ENCODE assay signal across 20 cellular contexts in genomic region chr19:39951065-39951650, GRCh38. TPM values are rescaled to one million over a fixed set of nuclear protein-coding genes. Genes with fewer than 3 reads are reported as not detected.
DNase-seq lines count a peak whose midpoint lies in the region; ATAC-seq and TF ChIP-seq lines count a peak whose summit lies in the region.
"Had no signal": no experiment of that assay in that cellular context is flagged by ENCODE, and none has a peak within 500 bp of the region (broad histone marks: within the 10 kb centered on the region; RNA-seq: fewer than 3 reads in every experiment).

No MANE protein-coding gene starts in this region.

- H3K27ac Mint-ChIP-seq in activated CD4-positive, alpha-beta T cell treated with anti-CD3 and anti-CD28 coated beads, Interleukin-2, amount 10 ng/mL, durations not matched to agents 7 days and 5 days: peak overlapping the region; percentile 98
- H3K27ac Mint-ChIP-seq in T-helper 17 cell: peak overlapping the region; percentile 95
- H3K27ac Mint-ChIP-seq: dendritic cell treated with granulocyte-macrophage colony-stimulating factor and Interleukin-4, amounts not matched to agents 40 ng/mL and 50 ng/mL, for 4 days; type B pancreatic cell had no signal

- peaks cover 40% of the 10 kb centered on the region for H3K36me3 Mint-ChIP-seq in activated CD4-positive, alpha-beta T cell treated with anti-CD3 and anti-CD28 coated beads, Interleukin-2, amount 10 ng/mL, durations not matched to agents 7 days and 5 days (ENCODE audit: low read depth)
- no peaks in the 10 kb centered on the region for H3K36me3 Mint-ChIP-seq in T-helper 17 cell (ENCODE audit: low read depth)
- H3K36me3 Mint-ChIP-seq: type B pancreatic cell had no signal

- intact Hi-C loops in dorsolateral prefrontal cortex (cut with DNase I): no loop called here

- no peak overlapping the region for H3K4me3 Mint-ChIP-seq in activated CD4-positive, alpha-beta T cell treated with anti-CD3 and anti-CD28 coated beads, Interleukin-2, amount 10 ng/mL, durations not matched to agents 7 days and 5 days
- peak overlapping the region; percentile 58 for H3K4me3 Mint-ChIP-seq in T-helper 17 cell
- H3K4me3 Mint-ChIP-seq: dendritic cell treated with granulocyte-macrophage colony-stimulating factor and Interleukin-4, amounts not matched to agents 40 ng/mL and 50 ng/mL, for 4 days; type B pancreatic cell had no signal

- peak overlapping the region in 2 of 59 donors; percentile 5 to 22 for H3K4me3 ChIP-seq in dorsolateral prefrontal cortex
- H3K4me3 ChIP-seq: PC-9 had no signal

- H3K9me3 Mint-ChIP-seq in activated CD4-positive, alpha-beta T cell treated with anti-CD3 and anti-CD28 coated beads, Interleukin-2, amount 10 ng/mL, durations not matched to agents 7 days and 5 days: peaks cover 15% of the 10 kb centered on the region
- H3K9me3 Mint-ChIP-seq: dendritic cell treated with granulocyte-macrophage colony-stimulating factor and Interleukin-4, amounts not matched to agents 40 ng/mL and 50 ng/mL, for 4 days; type B pancreatic cell had no signal

- H3K27me3 Mint-ChIP-seq in activated CD4-positive, alpha-beta T cell treated with anti-CD3 and anti-CD28 coated beads, Interleukin-2, amount 10 ng/mL, durations not matched to agents 7 days and 5 days: no peaks in the 10 kb centered on the region
- no peaks in the 10 kb centered on the region for H3K27me3 Mint-ChIP-seq in T-helper 17 cell
- H3K27me3 Mint-ChIP-seq: type B pancreatic cell had no signal

- POLR2A ChIA-PET in activated CD4-positive, alpha-beta T cell treated with anti-CD3 and anti-CD28 coated beads, Interleukin-2, amount 10 ng/mL, durations not matched to agents 7 days and 5 days (lab: Charles Lee): no interaction called here

- no peaks in the 10 kb centered on the region for H3K9me3 ChIP-seq in T-helper 17 cell (ENCODE audit: control insufficient read depth, low read length, poor library complexity, severe bottlenecking)
- H3K9me3 ChIP-seq: Caco-2, SK-N-SH had no signal

- CTCF ChIA-PET in activated CD4-positive, alpha-beta T cell treated with anti-CD3 and anti-CD28 coated beads, Interleukin-2, amount 10 ng/mL, durations not matched to agents 7 days and 5 days (lab: Charles Lee): interaction anchor here (0.9 to 1.3 kb wide), 2 partner anchors 13 to 19 kb away, joined by 3 to 5 read pairs; partner anchors contain the start of gene PSMC4

- H3K4me1 Mint-ChIP-seq in activated CD4-positive, alpha-beta T cell treated with anti-CD3 and anti-CD28 coated beads, Interleukin-2, amount 10 ng/mL, durations not matched to agents 7 days and 5 days: peaks cover 71% of the 10 kb centered on the region
- H3K4me1 Mint-ChIP-seq in T-helper 17 cell: peaks cover 44% of the 10 kb centered on the region

- TF ChIP-seq CTCF in dorsolateral prefrontal cortex (IDR thresholded peaks at IDR 0.05 in 54 of 56, conservative IDR thresholded peaks at IDR 0.05 in 2 of 56; ENCODE audit: low read depth in 1 of 56, partially characterized antibody in 56 of 56): no peak

- H3K27ac ChIP-seq in dorsolateral prefrontal cortex: peak overlapping the region in 32 of 59 donors; percentile 2 to 71 (median 48)
- H3K27ac ChIP-seq: PC-9, VCaP had no signal

- ATAC-seq in T-helper 17 cell (no peak), HG02981 (IDR thresholded peaks at IDR 0.05; ENCODE audit: unreplicated experiment) (no peak), GM21447 (IDR thresholded peaks at IDR 0.05; ENCODE audit: unreplicated experiment) (no peak), HG03520 (IDR thresholded peaks at IDR 0.05; ENCODE audit: unreplicated experiment) (no peak)
- no peak for ATAC-seq in stimulated activated naive CD8-positive, alpha-beta T cell treated with anti-CD3 and anti-CD28 coated beads, Interleukin-15, Interleukin-2, amounts not matched to agents 100 U/mL and 50 U/mL, for 24 hours
- ATAC-seq: sciatic nerve had no signal

- H3K27me3 ChIP-seq in dorsolateral prefrontal cortex: peaks cover 0 to 4% (median 0%) of the 10 kb centered on the region in 45 donors

- DNase-seq in activated CD4-positive, alpha-beta T cell treated with anti-CD3 and anti-CD28 coated beads, Interleukin-2, amount 10 ng/mL, durations not matched to agents 7 days and 5 days: no peak
- DNase-seq in activated CD4-positive, alpha-beta T cell treated with anti-CD3 and anti-CD28 coated beads, Interleukin-2, amount 50 U/mL, for 4 hours: no peak
- DNase-seq in T-helper 17 cell (no peak), dorsolateral prefrontal cortex (no peak)
- DNase-seq in stimulated activated naive CD8-positive, alpha-beta T cell treated with anti-CD3 and anti-CD28 coated beads, Interleukin-15, Interleukin-2, amounts not matched to agents 100 U/mL and 50 U/mL, for 24 hours: peak; percentile 4
- DNase-seq: Caco-2, GF-D8, H7, NCI-H2029 treated with DMSO at 0.1 percent for 48 hours, NCI-H524, nucleus accumbens, PC-9, SK-N-SH had no signal

RNA-seq across cellular contexts. Expression of gene FCGBP, which starts 16.7 kb away (rescaled TPM):
- 1 to 10 TPM; 7.1 TPM for total RNA-seq in activated CD4-positive, alpha-beta T cell treated with anti-CD3 and anti-CD28 coated beads, Interleukin-2, amount 10 ng/mL, durations not matched to agents 7 days and 5 days
- total RNA-seq in T-helper 17 cell: 10 to 100 TPM in 1 of 2 donors, 1 to 10 TPM in 1; 9.1 to 10.1 TPM
- 100 to 1,000 TPM in 8 of 120 experiments, 10 to 100 TPM in 93, 1 to 10 TPM in 19; 2.1 to 353 (median 22.5) TPM for total RNA-seq in dorsolateral prefrontal cortex

RNA-seq across cellular contexts. Expression of gene PSMC4, which starts 19.8 kb away (rescaled TPM):
- total RNA-seq in activated CD4-positive, alpha-beta T cell treated with anti-CD3 and anti-CD28 coated beads, Interleukin-2, amount 10 ng/mL, durations not matched to agents 7 days and 5 days: 100 to 1,000 TPM; 108 to 122 TPM
- 10 to 100 TPM; 82.2 to 87.5 TPM for total RNA-seq in T-helper 17 cell
- 100 to 1,000 TPM in 12 of 120 experiments, 10 to 100 TPM in 108; 48.2 to 109 (median 89.0) TPM for total RNA-seq in dorsolateral prefrontal cortex

RNA-seq across cellular contexts. Expression of gene ZNF546, which starts 45.7 kb away (rescaled TPM):
- 1 to 10 TPM; 6.1 to 8.9 TPM for total RNA-seq in activated CD4-positive, alpha-beta T cell treated with anti-CD3 and anti-CD28 coated beads, Interleukin-2, amount 10 ng/mL, durations not matched to agents 7 days and 5 days
- total RNA-seq in T-helper 17 cell (1 to 10 TPM; 2.5 to 2.7 TPM), dorsolateral prefrontal cortex (10 to 100 TPM in 103 of 120 experiments, 1 to 10 TPM in 17; 5.7 to 28.7 (median 12.8) TPM)
